Comparison of ENCODE assay signal across 9 cellular contexts in the genomic region with DNA sequence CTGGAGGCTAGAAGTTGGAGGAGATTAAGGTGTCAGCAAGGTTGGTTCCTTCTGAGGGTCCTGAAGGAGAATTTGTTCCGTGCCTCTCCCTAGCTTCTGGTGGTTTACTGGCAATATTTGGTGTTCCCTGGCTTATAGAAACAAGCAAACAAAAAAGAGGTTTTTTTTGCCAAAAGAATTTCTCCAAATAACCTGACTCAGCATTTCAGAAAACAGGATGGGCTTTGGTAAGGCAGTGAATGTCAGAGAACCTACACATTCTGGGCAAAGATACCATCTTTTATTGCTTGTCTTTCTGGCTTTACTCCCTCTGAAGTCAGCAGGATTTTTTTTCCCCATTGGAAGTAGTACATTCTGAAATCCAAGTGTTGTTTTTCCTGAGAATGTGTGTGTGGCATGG.
"Had no signal": no experiment of that assay in that cellular context is flagged by ENCODE, and none has a peak within 500 bp of the region (broad histone marks: within the 10 kb centered on the region; RNA-seq: fewer than 3 reads in every experiment).

No MANE protein-coding gene starts in this region.

- FAIRE-seq: HTR-8/SVneo had no signal

- DNase-seq: H7, HFFc6, Karpas-422, KBM-7 had no signal

- H3K27ac ChIP-seq: KMS-11 had no signal

- H3K9me3 ChIP-seq: HAP-1 had no signal

- H2AFZ ChIP-seq: GM23338 had no signal

- H3K4me2 ChIP-seq: GM23338, KMS-11 had no signal

- H3K36me3 ChIP-seq: HAP-1 had no signal

- ATAC-seq: GM23338, HCT116 had no signal

- H3K4me3 ChIP-seq: GM23338, HAP-1 had no signal

- H3K9ac ChIP-seq: KMS-11 had no signal
